ENCODE assay signal across 8 cellular contexts in the genomic region with DNA sequence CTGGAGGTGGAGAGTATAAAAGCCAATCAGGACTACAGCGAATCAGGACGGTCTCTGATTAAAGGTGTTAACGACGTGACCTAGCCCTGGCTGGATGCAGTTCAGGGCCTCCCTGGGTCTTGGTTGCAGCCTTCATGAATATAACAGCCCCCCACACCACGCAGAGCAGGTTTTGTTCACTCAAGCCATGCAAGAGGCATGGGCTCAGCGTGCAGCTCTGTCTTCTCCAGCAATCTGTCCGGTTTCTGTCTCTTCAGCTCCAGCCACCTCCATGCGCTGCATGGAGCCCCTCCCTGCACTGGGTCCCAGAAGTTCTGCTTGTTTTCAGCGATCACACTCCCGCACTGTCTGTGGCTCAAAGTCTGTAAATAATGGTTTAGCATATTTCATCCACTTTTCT. TPM values are rescaled to one million over a fixed set of nuclear protein-coding genes. Genes with fewer than 3 reads are reported as not detected.
"Had no signal": no experiment of that assay in that cellular context is flagged by ENCODE, and none has a peak within 500 bp of the region (broad histone marks: within the 10 kb centered on the region; RNA-seq: fewer than 3 reads in every experiment).

No MANE protein-coding gene starts in this region.

- H3K9ac ChIP-seq: GM23248 had no signal

- H3K9me3 ChIP-seq: HAP-1 had no signal

- ATAC-seq: HCT116 had no signal

- H3K9me3 Mint-ChIP-seq: H9, HFFc6 had no signal

- H2AFZ ChIP-seq: GM23248 had no signal

- DNase-seq: GM23248, GOT3, H7, H9, HCEC 1CT, HFFc6 had no signal

- H3K4me3 Mint-ChIP-seq: H9, HFFc6 had no signal

- H3K27ac Mint-ChIP-seq: H9, HFFc6 had no signal

- H3K27ac ChIP-seq: GM23248 had no signal

- H3K4me3 ChIP-seq: GM23248, HAP-1 had no signal

- H3K36me3 ChIP-seq: HAP-1 had no signal

RNA-seq across cellular contexts. Expression of a gene that starts 57.1 kb away (rescaled TPM):
- total RNA-seq: GM23248, HFFc6 had no signal
- polyA plus RNA-seq: GM23248 had no signal
